Comparison of ENCODE assay signal across 20 cellular contexts in genomic region chr18:8561123-8561905, GRCh38. TPM values are rescaled to one million over a fixed set of nuclear protein-coding genes. Genes with fewer than 3 reads are reported as not detected.
DNase-seq lines count a peak whose midpoint lies in the region; ATAC-seq and TF ChIP-seq lines count a peak whose summit lies in the region.
"Had no signal": no experiment of that assay in that cellular context is flagged by ENCODE, and none has a peak within 500 bp of the region (broad histone marks: within the 10 kb centered on the region; RNA-seq: fewer than 3 reads in every experiment).

No MANE protein-coding gene starts in this region.

- H3K4me3 ChIP-seq in right cardiac atrium (ENCODE audit: low read length) (no peak overlapping the region), upper lobe of right lung (no peak overlapping the region)
- H3K4me3 ChIP-seq: SJCRH30 had no signal

- intact Hi-C loops in cardiac septum (cut with DNase I) (loop anchor here (5.0 kb wide), 1 partner anchor 46 kb away; the partner anchor contains the start of gene RAB12), right cardiac atrium (cut with DNase I) (no loop called here), upper lobe of right lung (cut with DNase I) (no loop called here)

- no peaks in the 10 kb centered on the region for H3K27me3 Mint-ChIP-seq in brain
- H3K27me3 Mint-ChIP-seq in type B pancreatic cell, result peaks cover 3% of the 10 kb centered on the region
- H3K27me3 Mint-ChIP-seq in stimulated activated naive CD8-positive, alpha-beta T cell treated with anti-CD3 and anti-CD28 coated beads, Interleukin-15, amount 100 ng/mL, for 72 hours, result no peaks in the 10 kb centered on the region
- peaks cover 2% of the 10 kb centered on the region for H3K27me3 Mint-ChIP-seq in activated T-cell treated with anti-CD3 and anti-CD28 coated beads, Interleukin-2, amount 50 U/mL, for 4 hours (ENCODE audit: low read depth)
- H3K27me3 Mint-ChIP-seq: CD4-positive, CD25-positive, alpha-beta regulatory T cell had no signal

- DNase-seq in cardiac septum (ENCODE audit: low spot score) (peak; percentile 84), right cardiac atrium (peak; percentile 31 to 82 (median 71)), upper lobe of right lung (no peak), type B pancreatic cell (ENCODE audit: extremely low spot score, unreplicated experiment) (no peak)
- no peak for DNase-seq in stimulated activated naive CD8-positive, alpha-beta T cell treated with anti-CD3 and anti-CD28 coated beads, Interleukin-15, amount 100 ng/mL, for 72 hours
- no peak for DNase-seq in activated T-cell treated with anti-CD3 and anti-CD28 coated beads, Interleukin-2, amount 50 U/mL, for 4 hours
- DNase-seq: CD4-positive, CD25-positive, alpha-beta regulatory T cell; COR-L47; DMS153; KG1; NCI-H1092; NCI-H1436 treated with DMSO at 0.1 percent for 48 hours; NCI-H2029; NCI-H226; NCI-H510A treated with DMSO at 0.1 percent for 48 hours; NCI-H748 treated with DMSO at 0.1 percent for 48 hours; SJCRH30 had no signal

- TF ChIP-seq CTCF in brain (conservative IDR thresholded peaks at IDR 0.05), result no peak
- TF ChIP-seq CTCF in upper lobe of right lung (IDR thresholded peaks at IDR 0.05), result no peak
- TF ChIP-seq CTCF in type B pancreatic cell (conservative IDR thresholded peaks at IDR 0.05), result no peak

- H3K27ac ChIP-seq in right cardiac atrium (ENCODE audit: low read length), result peak overlapping the region; percentile 70
- no peak overlapping the region for H3K27ac ChIP-seq in upper lobe of right lung
- H3K27ac ChIP-seq: HL-60, SJCRH30 had no signal

- H3K9me3 ChIP-seq in right cardiac atrium (ENCODE audit: control insufficient read depth, low read length) (no peaks in the 10 kb centered on the region), upper lobe of right lung (no peaks in the 10 kb centered on the region)
- H3K9me3 ChIP-seq: SJCRH30 had no signal

- no peaks in the 10 kb centered on the region for H3K36me3 ChIP-seq in upper lobe of right lung
- H3K36me3 ChIP-seq: SJCRH30 had no signal

- H3K27ac Mint-ChIP-seq in brain (peak overlapping the region in 3 of 5 experiments; percentile 43 to 84 (median 74)), type B pancreatic cell (no peak overlapping the region)
- H3K27ac Mint-ChIP-seq in stimulated activated naive CD8-positive, alpha-beta T cell treated with anti-CD3 and anti-CD28 coated beads, Interleukin-15, amount 100 ng/mL, for 72 hours, result no peak overlapping the region
- H3K27ac Mint-ChIP-seq: CD4-positive, CD25-positive, alpha-beta regulatory T cell had no signal

- no peaks in the 10 kb centered on the region for H3K4me1 ChIP-seq in right cardiac atrium (ENCODE audit: control insufficient read depth, insufficient read depth, low read length)
- no peaks in the 10 kb centered on the region for H3K4me1 ChIP-seq in upper lobe of right lung
- H3K4me1 ChIP-seq: SJCRH30 had no signal

- H3K4me3 Mint-ChIP-seq in brain (no peak overlapping the region), type B pancreatic cell (no peak overlapping the region)
- H3K4me3 Mint-ChIP-seq in stimulated activated naive CD8-positive, alpha-beta T cell treated with anti-CD3 and anti-CD28 coated beads, Interleukin-15, amount 100 ng/mL, for 72 hours, result no peak overlapping the region
- H3K4me3 Mint-ChIP-seq in activated T-cell treated with anti-CD3 and anti-CD28 coated beads, Interleukin-2, amount 50 U/mL, for 4 hours, result no peak overlapping the region
- H3K4me3 Mint-ChIP-seq: CD4-positive, CD25-positive, alpha-beta regulatory T cell had no signal

- H3K27me3 ChIP-seq in right cardiac atrium (ENCODE audit: control insufficient read depth, insufficient read depth), result no peaks in the 10 kb centered on the region
- no peaks in the 10 kb centered on the region for H3K27me3 ChIP-seq in upper lobe of right lung
- H3K27me3 ChIP-seq: SJCRH30 had no signal

- H3K36me3 Mint-ChIP-seq in brain (no peaks in the 10 kb centered on the region), type B pancreatic cell (no peaks in the 10 kb centered on the region)
- H3K36me3 Mint-ChIP-seq in activated T-cell treated with anti-CD3 and anti-CD28 coated beads, Interleukin-2, amount 50 U/mL, for 4 hours (ENCODE audit: insufficient read depth), result no peaks in the 10 kb centered on the region
- H3K36me3 Mint-ChIP-seq: CD4-positive, CD25-positive, alpha-beta regulatory T cell had no signal

- 66% methylated on average over 8 of the region's 8 CpGs for WGBS in right cardiac atrium

- H3K4me1 Mint-ChIP-seq in brain, result peaks cover 19% of the 10 kb centered on the region
- H3K4me1 Mint-ChIP-seq in type B pancreatic cell (ENCODE audit: unreplicated experiment), result no peaks in the 10 kb centered on the region
- no peaks in the 10 kb centered on the region for H3K4me1 Mint-ChIP-seq in stimulated activated naive CD8-positive, alpha-beta T cell treated with anti-CD3 and anti-CD28 coated beads, Interleukin-15, amount 100 ng/mL, for 72 hours
- H3K4me1 Mint-ChIP-seq in activated T-cell treated with anti-CD3 and anti-CD28 coated beads, Interleukin-2, amount 50 U/mL, for 4 hours (ENCODE audit: low read depth), result no peaks in the 10 kb centered on the region
- H3K4me1 Mint-ChIP-seq: CD4-positive, CD25-positive, alpha-beta regulatory T cell had no signal

- ATAC-seq in right cardiac atrium (peak; percentile 78 to 90), upper lobe of right lung (peak; percentile 16)
- ATAC-seq in stimulated activated naive CD8-positive, alpha-beta T cell treated with anti-CD3 and anti-CD28 coated beads, Interleukin-15, amount 100 ng/mL, for 72 hours, result no peak
- ATAC-seq in activated T-cell treated with anti-CD3 and anti-CD28 coated beads, Interleukin-2, amount 50 U/mL, for 4 hours, result no peak
- ATAC-seq: Panc1 had no signal

- H3K9me3 Mint-ChIP-seq in brain (peaks cover 0 to 5% (median 5%) of the 10 kb centered on the region in 5 experiments), type B pancreatic cell (peaks cover 5% of the 10 kb centered on the region)
- H3K9me3 Mint-ChIP-seq in stimulated activated naive CD8-positive, alpha-beta T cell treated with anti-CD3 and anti-CD28 coated beads, Interleukin-15, amount 100 ng/mL, for 72 hours, result no peaks in the 10 kb centered on the region
- H3K9me3 Mint-ChIP-seq in activated T-cell treated with anti-CD3 and anti-CD28 coated beads, Interleukin-2, amount 50 U/mL, for 4 hours, result no peaks in the 10 kb centered on the region

RNA-seq across cellular contexts. Expression of gene RAB12, which starts 47.9 kb away (rescaled TPM):
- polyA plus RNA-seq in brain (ENCODE audit: insufficient read depth, low read depth, low replicate concordance) (15.1 TPM), right cardiac atrium (101 TPM)
- total RNA-seq in cardiac septum (86.8 TPM), right cardiac atrium (100 to 1,000 TPM in 2 of 4 donors, 10 to 100 TPM in 2; 76.4 to 112 (median 95.4) TPM), upper lobe of right lung (48.6 TPM), type B pancreatic cell (ENCODE audit: low replicate concordance) (25.2 and 28.9 TPM in 2 replicates)
- 10 to 100 TPM; 13.0 to 15.4 (median 13.6) TPM for total RNA-seq in activated T-cell treated with anti-CD3 and anti-CD28 coated beads, Interleukin-2, amount 50 U/mL, for 4 hours

Comparison
In these comparisons a context has a peak if more than half of its experiments do, and no peak if none do; other contexts are left out.
1. H3K27ac Mint-ChIP-seq: peak in brain (3 of 5); none in type B pancreatic cell (single experiment) and stimulated activated naive CD8-positive, alpha-beta T cell treated with anti-CD3 and anti-CD28 coated beads, Interleukin-15, amount 100 ng/mL, for 72 hours (0 of 2).
2. DNase-seq: peak in cardiac septum (single experiment) and right cardiac atrium (3 of 3); none in upper lobe of right lung (single experiment), type B pancreatic cell (single experiment), stimulated activated naive CD8-positive, alpha-beta T cell treated with anti-CD3 and anti-CD28 coated beads, Interleukin-15, amount 100 ng/mL, for 72 hours (0 of 2) and activated T-cell treated with anti-CD3 and anti-CD28 coated beads, Interleukin-2, amount 50 U/mL, for 4 hours (single experiment).
3. ATAC-seq: peak in right cardiac atrium (2 of 2) and upper lobe of right lung (single experiment); none in stimulated activated naive CD8-positive, alpha-beta T cell treated with anti-CD3 and anti-CD28 coated beads, Interleukin-15, amount 100 ng/mL, for 72 hours (single experiment) and activated T-cell treated with anti-CD3 and anti-CD28 coated beads, Interleukin-2, amount 50 U/mL, for 4 hours (0 of 2).